Comparison of ENCODE assay signal across 23 cellular contexts in genomic region chr7:24751484-24751883, GRCh38.
"Had no signal": no experiment of that assay in that cellular context is flagged by ENCODE, and none has a peak within 500 bp of the region (broad histone marks: within the 10 kb centered on the region; RNA-seq: fewer than 3 reads in every experiment).

No MANE protein-coding gene starts in this region.

- H3K27ac ChIP-seq: esophagus muscularis mucosa, left ventricle myocardium inferior, lower lobe of right lung, ovary, psoas muscle, sigmoid colon, stomach, thyroid gland had no signal

- H3K9me3 ChIP-seq: esophagus muscularis mucosa, left ventricle myocardium inferior, lower lobe of right lung, ovary, psoas muscle, sigmoid colon, stomach, thyroid gland had no signal

- ATAC-seq: left colon; lower lobe of right lung; naive thymus-derived CD8-positive, alpha-beta T cell; psoas muscle; right cardiac atrium; stimulated activated effector memory CD8-positive, alpha-beta T cell treated with anti-CD3 and anti-CD28 coated beads, Interleukin-12 subunit alpha, Interleukin-12 subunit beta, amount 100 ng/mL, for 72 hours had no signal

- H3K4me3 ChIP-seq: esophagus muscularis mucosa, left ventricle myocardium inferior, lower lobe of right lung, ovary, psoas muscle, sigmoid colon, stomach, thyroid gland had no signal

- DNase-seq: effector CD8-positive, alpha-beta T cell; hypothalamus; immature natural killer cell; islet precursor cell; kidney glomerular epithelial cell; left colon; left ventricle myocardium inferior; lower lobe of right lung; naive thymus-derived CD8-positive, alpha-beta T cell; nephron progenitor cell; occipital lobe; ovary; posterior cingulate gyrus; psoas muscle; right cardiac atrium; sigmoid colon; stimulated activated CD4-positive, alpha-beta T cell treated with anti-CD3 and anti-CD28 coated beads, Interleukin-2, amount 100 ng/mL, for 24 hours; stimulated activated CD4-positive, alpha-beta T cell treated with anti-CD3 and anti-CD28 coated beads, Interleukin-4, amount 100 ng/mL, for 24 hours; stimulated activated naive CD4-positive, alpha-beta T cell treated with Interleukin-2 at 50 U/mL for 16 hours; stomach; thyroid gland had no signal

- H3K36me3 ChIP-seq: esophagus muscularis mucosa, left ventricle myocardium inferior, lower lobe of right lung, ovary, sigmoid colon, stomach, thyroid gland had no signal

- H3K4me1 ChIP-seq: lower lobe of right lung had no signal

- H3K27me3 ChIP-seq: esophagus muscularis mucosa, ovary, sigmoid colon, thyroid gland had no signal
